In the genomic region with DNA sequence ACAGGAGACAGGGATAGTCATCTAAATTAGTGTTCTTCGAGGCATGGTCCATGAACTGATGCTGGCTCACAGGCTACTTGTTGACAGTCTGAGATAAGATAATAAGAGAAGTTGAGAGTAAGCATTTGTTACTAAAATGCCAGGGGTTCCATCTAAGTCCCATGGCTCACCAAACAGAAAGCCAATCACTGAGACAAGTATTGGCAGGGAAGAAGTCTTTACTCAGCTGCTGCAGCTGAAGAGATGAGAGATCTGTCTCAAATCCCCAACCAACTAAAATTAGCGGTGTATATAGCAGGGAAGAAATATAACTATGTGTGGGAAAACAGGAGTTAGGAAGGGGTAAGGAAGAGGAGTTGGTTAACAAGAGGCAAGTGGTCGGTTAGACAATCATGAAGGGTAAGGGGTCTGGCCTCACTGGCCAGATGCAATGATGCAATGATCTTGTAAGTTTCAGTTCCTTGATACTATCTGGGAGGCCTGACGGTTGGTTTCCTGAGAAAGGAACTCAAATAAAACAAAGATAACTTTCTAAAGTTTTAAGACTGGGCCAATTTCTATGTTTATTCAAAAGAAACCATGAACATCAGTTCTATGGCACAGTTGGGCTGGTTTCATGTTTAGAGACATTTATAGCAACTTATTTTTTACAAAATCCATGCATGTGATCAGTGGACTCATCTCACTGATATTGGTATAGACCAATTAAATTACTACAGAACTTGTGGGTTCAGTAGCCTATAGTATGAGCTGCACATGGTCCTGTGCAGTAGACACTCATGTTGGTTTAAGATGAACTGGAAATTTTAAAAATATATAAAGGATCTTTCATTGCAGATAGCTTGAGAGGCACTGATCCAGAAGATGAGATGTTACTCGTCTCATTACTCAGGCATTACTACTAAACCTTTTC, we compare ENCODE assay signal across 1 cellular context.
A peak's percentile ranks its signal among the peaks of the same experiment; 100 is the strongest.
TF ChIP-seq lines count a peak whose summit lies in the region.

No MANE protein-coding gene starts in this region.

TF ChIP-seq in K562, 482 proteins besides CTCF, POLR2A, EP300 and RAD21 (continued from another document and continues in another):
- TF ChIP-seq, protein P1, sequence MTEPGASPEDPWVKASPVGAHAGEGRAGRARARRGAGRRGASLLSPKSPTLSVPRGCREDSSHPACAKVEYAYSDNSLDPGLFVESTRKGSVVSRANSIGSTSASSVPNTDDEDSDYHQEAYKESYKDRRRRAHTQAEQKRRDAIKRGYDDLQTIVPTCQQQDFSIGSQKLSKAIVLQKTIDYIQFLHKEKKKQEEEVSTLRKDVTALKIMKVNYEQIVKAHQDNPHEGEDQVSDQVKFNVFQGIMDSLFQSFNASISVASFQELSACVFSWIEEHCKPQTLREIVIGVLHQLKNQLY (CRISPR knock-in tag; conservative IDR thresholded peaks at IDR 0.05), result no peak
- no peak for TF ChIP-seq ETV5 (CRISPR knock-in tag; IDR thresholded peaks at IDR 0.05; ENCODE audit: low read depth)
- no peak for TF ChIP-seq CHCHD3 (CRISPR knock-in tag; IDR thresholded peaks at IDR 0.05)
- TF ChIP-seq SAP30 (IDR thresholded peaks at IDR 0.05; ENCODE audit: borderline replicate concordance, insufficient read depth, low read depth, low read length, poor library complexity, severe bottlenecking), result no peak
- no peak for TF ChIP-seq RB1 (IDR thresholded peaks at IDR 0.05; ENCODE audit: low read depth)
- no peak for TF ChIP-seq NCOA2 (IDR thresholded peaks at IDR 0.05; ENCODE audit: partially characterized antibody in 2 of 2)
- TF ChIP-seq SMARCE1 (IDR thresholded peaks at IDR 0.05), result no peak
- TF ChIP-seq ZNF146 (CRISPR knock-in tag; IDR thresholded peaks at IDR 0.05; ENCODE audit: unreplicated experiment), result no peak
- TF ChIP-seq U2AF2 (optimal IDR thresholded peaks at IDR 0.05; ENCODE audit: low read depth, low read length), result no peak
- no peak for TF ChIP-seq BRD4 (IDR thresholded peaks at IDR 0.05)
- TF ChIP-seq ZFP30 (CRISPR knock-in tag; IDR thresholded peaks at IDR 0.05; ENCODE audit: borderline replicate concordance), result no peak
- TF ChIP-seq, protein P2, sequence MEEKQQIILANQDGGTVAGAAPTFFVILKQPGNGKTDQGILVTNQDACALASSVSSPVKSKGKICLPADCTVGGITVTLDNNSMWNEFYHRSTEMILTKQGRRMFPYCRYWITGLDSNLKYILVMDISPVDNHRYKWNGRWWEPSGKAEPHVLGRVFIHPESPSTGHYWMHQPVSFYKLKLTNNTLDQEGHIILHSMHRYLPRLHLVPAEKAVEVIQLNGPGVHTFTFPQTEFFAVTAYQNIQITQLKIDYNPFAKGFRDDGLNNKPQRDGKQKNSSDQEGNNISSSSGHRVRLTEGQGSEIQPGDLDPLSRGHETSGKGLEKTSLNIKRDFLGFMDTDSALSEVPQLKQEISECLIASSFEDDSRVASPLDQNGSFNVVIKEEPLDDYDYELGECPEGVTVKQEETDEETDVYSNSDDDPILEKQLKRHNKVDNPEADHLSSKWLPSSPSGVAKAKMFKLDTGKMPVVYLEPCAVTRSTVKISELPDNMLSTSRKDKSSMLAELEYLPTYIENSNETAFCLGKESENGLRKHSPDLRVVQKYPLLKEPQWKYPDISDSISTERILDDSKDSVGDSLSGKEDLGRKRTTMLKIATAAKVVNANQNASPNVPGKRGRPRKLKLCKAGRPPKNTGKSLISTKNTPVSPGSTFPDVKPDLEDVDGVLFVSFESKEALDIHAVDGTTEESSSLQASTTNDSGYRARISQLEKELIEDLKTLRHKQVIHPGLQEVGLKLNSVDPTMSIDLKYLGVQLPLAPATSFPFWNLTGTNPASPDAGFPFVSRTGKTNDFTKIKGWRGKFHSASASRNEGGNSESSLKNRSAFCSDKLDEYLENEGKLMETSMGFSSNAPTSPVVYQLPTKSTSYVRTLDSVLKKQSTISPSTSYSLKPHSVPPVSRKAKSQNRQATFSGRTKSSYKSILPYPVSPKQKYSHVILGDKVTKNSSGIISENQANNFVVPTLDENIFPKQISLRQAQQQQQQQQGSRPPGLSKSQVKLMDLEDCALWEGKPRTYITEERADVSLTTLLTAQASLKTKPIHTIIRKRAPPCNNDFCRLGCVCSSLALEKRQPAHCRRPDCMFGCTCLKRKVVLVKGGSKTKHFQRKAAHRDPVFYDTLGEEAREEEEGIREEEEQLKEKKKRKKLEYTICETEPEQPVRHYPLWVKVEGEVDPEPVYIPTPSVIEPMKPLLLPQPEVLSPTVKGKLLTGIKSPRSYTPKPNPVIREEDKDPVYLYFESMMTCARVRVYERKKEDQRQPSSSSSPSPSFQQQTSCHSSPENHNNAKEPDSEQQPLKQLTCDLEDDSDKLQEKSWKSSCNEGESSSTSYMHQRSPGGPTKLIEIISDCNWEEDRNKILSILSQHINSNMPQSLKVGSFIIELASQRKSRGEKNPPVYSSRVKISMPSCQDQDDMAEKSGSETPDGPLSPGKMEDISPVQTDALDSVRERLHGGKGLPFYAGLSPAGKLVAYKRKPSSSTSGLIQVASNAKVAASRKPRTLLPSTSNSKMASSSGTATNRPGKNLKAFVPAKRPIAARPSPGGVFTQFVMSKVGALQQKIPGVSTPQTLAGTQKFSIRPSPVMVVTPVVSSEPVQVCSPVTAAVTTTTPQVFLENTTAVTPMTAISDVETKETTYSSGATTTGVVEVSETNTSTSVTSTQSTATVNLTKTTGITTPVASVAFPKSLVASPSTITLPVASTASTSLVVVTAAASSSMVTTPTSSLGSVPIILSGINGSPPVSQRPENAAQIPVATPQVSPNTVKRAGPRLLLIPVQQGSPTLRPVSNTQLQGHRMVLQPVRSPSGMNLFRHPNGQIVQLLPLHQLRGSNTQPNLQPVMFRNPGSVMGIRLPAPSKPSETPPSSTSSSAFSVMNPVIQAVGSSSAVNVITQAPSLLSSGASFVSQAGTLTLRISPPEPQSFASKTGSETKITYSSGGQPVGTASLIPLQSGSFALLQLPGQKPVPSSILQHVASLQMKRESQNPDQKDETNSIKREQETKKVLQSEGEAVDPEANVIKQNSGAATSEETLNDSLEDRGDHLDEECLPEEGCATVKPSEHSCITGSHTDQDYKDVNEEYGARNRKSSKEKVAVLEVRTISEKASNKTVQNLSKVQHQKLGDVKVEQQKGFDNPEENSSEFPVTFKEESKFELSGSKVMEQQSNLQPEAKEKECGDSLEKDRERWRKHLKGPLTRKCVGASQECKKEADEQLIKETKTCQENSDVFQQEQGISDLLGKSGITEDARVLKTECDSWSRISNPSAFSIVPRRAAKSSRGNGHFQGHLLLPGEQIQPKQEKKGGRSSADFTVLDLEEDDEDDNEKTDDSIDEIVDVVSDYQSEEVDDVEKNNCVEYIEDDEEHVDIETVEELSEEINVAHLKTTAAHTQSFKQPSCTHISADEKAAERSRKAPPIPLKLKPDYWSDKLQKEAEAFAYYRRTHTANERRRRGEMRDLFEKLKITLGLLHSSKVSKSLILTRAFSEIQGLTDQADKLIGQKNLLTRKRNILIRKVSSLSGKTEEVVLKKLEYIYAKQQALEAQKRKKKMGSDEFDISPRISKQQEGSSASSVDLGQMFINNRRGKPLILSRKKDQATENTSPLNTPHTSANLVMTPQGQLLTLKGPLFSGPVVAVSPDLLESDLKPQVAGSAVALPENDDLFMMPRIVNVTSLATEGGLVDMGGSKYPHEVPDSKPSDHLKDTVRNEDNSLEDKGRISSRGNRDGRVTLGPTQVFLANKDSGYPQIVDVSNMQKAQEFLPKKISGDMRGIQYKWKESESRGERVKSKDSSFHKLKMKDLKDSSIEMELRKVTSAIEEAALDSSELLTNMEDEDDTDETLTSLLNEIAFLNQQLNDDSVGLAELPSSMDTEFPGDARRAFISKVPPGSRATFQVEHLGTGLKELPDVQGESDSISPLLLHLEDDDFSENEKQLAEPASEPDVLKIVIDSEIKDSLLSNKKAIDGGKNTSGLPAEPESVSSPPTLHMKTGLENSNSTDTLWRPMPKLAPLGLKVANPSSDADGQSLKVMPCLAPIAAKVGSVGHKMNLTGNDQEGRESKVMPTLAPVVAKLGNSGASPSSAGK (IDR thresholded peaks at IDR 0.05), result no peak; the same call in 1 of the 2 replicates
- TF ChIP-seq XRCC4 (IDR thresholded peaks at IDR 0.05; ENCODE audit: extremely low read depth, insufficient read depth, insufficient read length), result no peak
- TF ChIP-seq, protein P3, sequence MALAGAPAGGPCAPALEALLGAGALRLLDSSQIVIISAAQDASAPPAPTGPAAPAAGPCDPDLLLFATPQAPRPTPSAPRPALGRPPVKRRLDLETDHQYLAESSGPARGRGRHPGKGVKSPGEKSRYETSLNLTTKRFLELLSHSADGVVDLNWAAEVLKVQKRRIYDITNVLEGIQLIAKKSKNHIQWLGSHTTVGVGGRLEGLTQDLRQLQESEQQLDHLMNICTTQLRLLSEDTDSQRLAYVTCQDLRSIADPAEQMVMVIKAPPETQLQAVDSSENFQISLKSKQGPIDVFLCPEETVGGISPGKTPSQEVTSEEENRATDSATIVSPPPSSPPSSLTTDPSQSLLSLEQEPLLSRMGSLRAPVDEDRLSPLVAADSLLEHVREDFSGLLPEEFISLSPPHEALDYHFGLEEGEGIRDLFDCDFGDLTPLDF (CRISPR knock-in tag; IDR thresholded peaks at IDR 0.05), result no peak
- TF ChIP-seq ADNP (tag; IDR thresholded peaks at IDR 0.05), result no peak
- no peak for TF ChIP-seq SREBF2 (CRISPR knock-in tag; IDR thresholded peaks at IDR 0.05)
- no peak for TF ChIP-seq BRCA1 (IDR thresholded peaks at IDR 0.05)
- no peak for TF ChIP-seq BRCA1 (CRISPR knock-in tag; IDR thresholded peaks at IDR 0.05)
- no peak for TF ChIP-seq LARP7 (IDR thresholded peaks at IDR 0.05)
- TF ChIP-seq, protein P4, sequence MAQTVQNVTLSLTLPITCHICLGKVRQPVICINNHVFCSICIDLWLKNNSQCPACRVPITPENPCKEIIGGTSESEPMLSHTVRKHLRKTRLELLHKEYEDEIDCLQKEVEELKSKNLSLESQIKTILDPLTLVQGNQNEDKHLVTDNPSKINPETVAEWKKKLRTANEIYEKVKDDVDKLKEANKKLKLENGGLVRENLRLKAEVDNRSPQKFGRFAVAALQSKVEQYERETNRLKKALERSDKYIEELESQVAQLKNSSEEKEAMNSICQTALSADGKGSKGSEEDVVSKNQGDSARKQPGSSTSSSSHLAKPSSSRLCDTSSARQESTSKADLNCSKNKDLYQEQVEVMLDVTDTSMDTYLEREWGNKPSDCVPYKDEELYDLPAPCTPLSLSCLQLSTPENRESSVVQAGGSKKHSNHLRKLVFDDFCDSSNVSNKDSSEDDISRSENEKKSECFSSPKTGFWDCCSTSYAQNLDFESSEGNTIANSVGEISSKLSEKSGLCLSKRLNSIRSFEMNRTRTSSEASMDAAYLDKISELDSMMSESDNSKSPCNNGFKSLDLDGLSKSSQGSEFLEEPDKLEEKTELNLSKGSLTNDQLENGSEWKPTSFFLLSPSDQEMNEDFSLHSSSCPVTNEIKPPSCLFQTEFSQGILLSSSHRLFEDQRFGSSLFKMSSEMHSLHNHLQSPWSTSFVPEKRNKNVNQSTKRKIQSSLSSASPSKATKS (CRISPR knock-in tag; IDR thresholded peaks at IDR 0.05), result no peak
- TF ChIP-seq, protein P5, sequence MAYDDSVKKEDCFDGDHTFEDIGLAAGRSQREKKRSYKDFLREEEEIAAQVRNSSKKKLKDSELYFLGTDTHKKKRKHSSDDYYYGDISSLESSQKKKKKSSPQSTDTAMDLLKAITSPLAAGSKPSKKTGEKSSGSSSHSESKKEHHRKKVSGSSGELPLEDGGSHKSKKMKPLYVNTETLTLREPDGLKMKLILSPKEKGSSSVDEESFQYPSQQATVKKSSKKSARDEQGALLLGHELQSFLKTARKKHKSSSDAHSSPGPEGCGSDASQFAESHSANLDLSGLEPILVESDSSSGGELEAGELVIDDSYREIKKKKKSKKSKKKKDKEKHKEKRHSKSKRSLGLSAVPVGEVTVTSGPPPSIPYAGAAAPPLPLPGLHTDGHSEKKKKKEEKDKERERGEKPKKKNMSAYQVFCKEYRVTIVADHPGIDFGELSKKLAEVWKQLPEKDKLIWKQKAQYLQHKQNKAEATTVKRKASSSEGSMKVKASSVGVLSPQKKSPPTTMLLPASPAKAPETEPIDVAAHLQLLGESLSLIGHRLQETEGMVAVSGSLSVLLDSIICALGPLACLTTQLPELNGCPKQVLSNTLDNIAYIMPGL (CRISPR knock-in tag; IDR thresholded peaks at IDR 0.05), result no peak
- no peak for TF ChIP-seq ZNF586 (CRISPR knock-in tag; conservative IDR thresholded peaks at IDR 0.05)
- no peak for TF ChIP-seq ZNF347 (CRISPR knock-in tag; IDR thresholded peaks at IDR 0.05; ENCODE audit: low read depth)
- no peak for TF ChIP-seq BCL6 (CRISPR knock-in tag; IDR thresholded peaks at IDR 0.05)
- TF ChIP-seq, protein P6, sequence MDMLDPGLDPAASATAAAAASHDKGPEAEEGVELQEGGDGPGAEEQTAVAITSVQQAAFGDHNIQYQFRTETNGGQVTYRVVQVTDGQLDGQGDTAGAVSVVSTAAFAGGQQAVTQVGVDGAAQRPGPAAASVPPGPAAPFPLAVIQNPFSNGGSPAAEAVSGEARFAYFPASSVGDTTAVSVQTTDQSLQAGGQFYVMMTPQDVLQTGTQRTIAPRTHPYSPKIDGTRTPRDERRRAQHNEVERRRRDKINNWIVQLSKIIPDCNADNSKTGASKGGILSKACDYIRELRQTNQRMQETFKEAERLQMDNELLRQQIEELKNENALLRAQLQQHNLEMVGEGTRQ (CRISPR knock-in tag; IDR thresholded peaks at IDR 0.05), result no peak
- TF ChIP-seq, protein P7, sequence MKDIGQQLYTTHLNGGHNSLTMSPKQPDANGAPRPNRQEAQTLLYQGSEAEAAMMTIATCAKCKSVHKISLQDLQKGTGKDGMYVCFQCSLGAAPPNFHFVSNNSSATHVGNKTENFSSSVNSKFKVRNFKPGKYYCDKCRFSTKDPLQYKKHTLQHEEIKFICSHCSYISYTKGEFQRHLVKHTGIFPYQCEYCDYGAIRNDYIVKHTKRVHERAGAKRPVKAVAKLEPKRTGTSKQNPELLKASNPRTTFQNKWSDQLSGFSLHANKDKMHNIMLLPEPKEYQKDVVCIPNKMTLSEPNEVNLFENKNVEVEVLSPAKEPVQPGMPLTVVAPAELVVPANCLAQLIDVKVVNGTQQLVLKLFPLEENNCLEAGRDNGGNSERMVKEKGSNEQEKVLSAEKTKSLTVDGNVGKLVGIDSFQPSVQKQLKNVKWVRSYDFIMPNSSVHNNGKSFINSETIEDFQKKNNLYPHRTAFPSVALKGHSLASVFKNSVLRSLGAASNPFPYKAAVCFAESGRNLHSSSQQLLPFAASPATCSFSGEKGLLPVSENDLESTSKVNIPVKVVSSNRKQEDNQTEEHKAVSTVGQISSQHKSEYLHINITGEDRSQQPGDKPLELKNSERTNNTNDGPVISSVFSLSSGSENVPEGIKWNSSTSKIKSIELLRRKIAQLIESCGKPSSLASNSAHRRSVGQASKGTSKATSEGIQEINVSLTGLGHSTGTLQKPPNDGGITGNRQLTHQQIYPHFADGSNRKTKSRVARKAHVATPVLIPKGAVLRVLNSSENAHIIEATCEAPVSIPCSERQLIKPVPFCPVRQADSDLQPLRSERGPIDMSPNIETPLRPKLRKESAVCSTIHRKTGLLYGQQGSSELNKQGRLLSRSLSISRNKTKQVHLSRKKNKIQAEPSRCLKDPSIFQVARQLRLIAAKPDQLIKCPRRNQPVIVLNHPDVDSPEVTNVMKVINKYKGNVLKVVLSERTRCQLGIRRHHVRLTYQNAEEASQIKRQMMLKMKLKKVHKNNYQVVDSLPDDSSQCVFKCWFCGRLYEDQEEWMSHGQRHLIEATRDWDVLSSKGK (CRISPR knock-in tag; IDR thresholded peaks at IDR 0.05), result no peak
- no peak for TF ChIP-seq RBM17 (IDR thresholded peaks at IDR 0.05; ENCODE audit: borderline replicate concordance, low read depth, low read length)
- TF ChIP-seq ZNF668 (CRISPR knock-in tag; IDR thresholded peaks at IDR 0.05), result 0 out of 2 replicates have a peak, but pooled peaks have one; percentile 2
- no peak for TF ChIP-seq PRPF4 (IDR thresholded peaks at IDR 0.05; ENCODE audit: insufficient read depth, low read depth, low read length, poor library complexity, severe bottlenecking)
- no peak for TF ChIP-seq GABPB1 (CRISPR knock-in tag; IDR thresholded peaks at IDR 0.05)
